22 cellular contexts compared by ENCODE assay signal in genomic region chr19:2777952-2778683, GRCh38. TPM values are rescaled to one million over a fixed set of nuclear protein-coding genes. Genes with fewer than 3 reads are reported as not detected.
A peak's percentile ranks its signal among the peaks of the same experiment; 100 is the strongest.
DNase-seq lines count a peak whose midpoint lies in the region; ATAC-seq and TF ChIP-seq lines count a peak whose summit lies in the region.
"Had no signal": no experiment of that assay in that cellular context is flagged by ENCODE, and none has a peak within 500 bp of the region (broad histone marks: within the 10 kb centered on the region; RNA-seq: fewer than 3 reads in every experiment).

No MANE protein-coding gene starts in this region.

- no peaks in the 10 kb centered on the region for H3K9me3 Mint-ChIP-seq in T-helper 2 cell treated with Interferon-gamma antibody and Interleukin-4, amounts not matched to agents 5 μg/mL and 100 μg/mL, for 36 hours
- no peaks in the 10 kb centered on the region for H3K9me3 Mint-ChIP-seq in CD4-positive, alpha-beta memory T cell
- H3K9me3 Mint-ChIP-seq in activated B cell treated with CpG ODN at 0.5 μM for 24 hours (no peaks in the 10 kb centered on the region), nephron progenitor cell (no peaks in the 10 kb centered on the region)
- H3K9me3 Mint-ChIP-seq: CD8-positive, alpha-beta memory T cell; neural progenitor cell had no signal

- H3K27me3 Mint-ChIP-seq in T-helper 2 cell treated with Interferon-gamma antibody and Interleukin-4, amounts not matched to agents 5 μg/mL and 100 μg/mL, for 36 hours (ENCODE audit: low read depth), result no peaks in the 10 kb centered on the region
- H3K27me3 Mint-ChIP-seq in CD4-positive, alpha-beta memory T cell, result no peaks in the 10 kb centered on the region
- H3K27me3 Mint-ChIP-seq in activated B cell treated with CpG ODN at 0.5 μM for 24 hours (no peaks in the 10 kb centered on the region), nephron progenitor cell (ENCODE audit: low read depth, poor library complexity) (peaks cover 4% of the 10 kb centered on the region)
- H3K27me3 Mint-ChIP-seq: CD8-positive, alpha-beta memory T cell; progenitor cell of endocrine pancreas had no signal

- CTCF ChIA-PET in CD4-positive, alpha-beta memory T cell (lab: Charles Lee; ENCODE audit: partially characterized antibody), result interaction anchor here (0.6 to 0.9 kb wide), 2 partner anchors 63 to 1233 kb away, joined by 3 to 4 read pairs; partner anchors contain the start of gene ZNF555
- CTCF ChIA-PET in activated B cell treated with CpG ODN at 0.5 μM for 24 hours (lab: Charles Lee), result no interaction called here

- TF ChIP-seq CTCF in activated B cell treated with CpG ODN at 0.5 μM for 24 hours (IDR thresholded peaks at IDR 0.05), result no peak
- TF ChIP-seq CTCF in nephron progenitor cell (IDR thresholded peaks at IDR 0.05), result no peak

- H3K4me3 Mint-ChIP-seq in T-helper 2 cell treated with Interferon-gamma antibody and Interleukin-4, amounts not matched to agents 5 μg/mL and 100 μg/mL, for 36 hours, result no peak overlapping the region
- H3K4me3 Mint-ChIP-seq in CD4-positive, alpha-beta memory T cell, result no peak overlapping the region
- no peak overlapping the region for H3K4me3 Mint-ChIP-seq in activated B cell treated with CpG ODN at 0.5 μM for 24 hours
- H3K4me3 Mint-ChIP-seq in nephron progenitor cell, result no peak overlapping the region
- H3K4me3 Mint-ChIP-seq: neural progenitor cell had no signal

- peaks cover 49% of the 10 kb centered on the region for H3K4me1 ChIP-seq in CD4-positive, alpha-beta memory T cell (ENCODE audit: insufficient read depth, low read length)
- H3K4me1 ChIP-seq: neural progenitor cell had no signal

- intact Hi-C loops in CD4-positive, alpha-beta memory T cell (cut with micrococcal nuclease), result no loop called here
- intact Hi-C loops in activated B cell treated with CpG ODN at 0.5 μM for 24 hours (cut with micrococcal nuclease) (no loop called here), posterior cingulate gyrus (cut with DNase I) (no loop called here)

- H3K36me3 ChIP-seq in CD4-positive, alpha-beta memory T cell (ENCODE audit: insufficient read depth, low read length), result no peaks in the 10 kb centered on the region
- H3K36me3 ChIP-seq: neural progenitor cell, Peyer's patch had no signal

- POLR2A ChIA-PET in CD4-positive, alpha-beta memory T cell (lab: Charles Lee; ENCODE audit: partially characterized antibody), result no interaction called here
- POLR2A ChIA-PET in activated B cell treated with CpG ODN at 0.5 μM for 24 hours (lab: Charles Lee), result interaction anchor here (0.6 kb wide), 2 partner anchors 39 to 340 kb away, joined by 5 to 11 read pairs; no protein-coding TSS in a partner anchor

- no peaks in the 10 kb centered on the region for H3K9me3 ChIP-seq in CD4-positive, alpha-beta memory T cell (ENCODE audit: control insufficient read depth in 1 of 2, low read length in 2 of 2)
- H3K9me3 ChIP-seq: gastroesophageal sphincter, lower lobe of right lung, Peyer's patch, upper lobe of left lung had no signal

- DNase-seq in T-helper 2 cell treated with Interferon-gamma antibody and Interleukin-4, amounts not matched to agents 5 μg/mL and 100 μg/mL, for 36 hours (ENCODE audit: low spot score), result no peak
- DNase-seq in T-helper 2 cell, result no peak
- DNase-seq in CD4-positive, alpha-beta memory T cell, result no peak
- no peak for DNase-seq in activated B cell treated with CpG ODN at 0.5 μM for 24 hours
- no peak for DNase-seq in nephron progenitor cell
- DNase-seq in posterior cingulate gyrus, result no peak
- DNase-seq: activated CD4-positive, alpha-beta T cell treated with anti-CD3 and anti-CD28 coated beads, Interleukin-2, amount 50 U/mL, for 4 hours; activated gamma-delta T cell; CD8-positive, alpha-beta memory T cell; KG1; lower lobe of right lung; NCI-H146; NCI-H510A; Peyer's patch; upper lobe of left lung had no signal

- H3K27ac ChIP-seq in CD4-positive, alpha-beta memory T cell (ENCODE audit: low read depth, low read length), result no peak overlapping the region
- H3K27ac ChIP-seq: 22Rv1, lower lobe of right lung, neural progenitor cell, Peyer's patch, upper lobe of left lung had no signal

- H3K4me3 ChIP-seq in CD4-positive, alpha-beta memory T cell (ENCODE audit: low read length in 2 of 2), result no peak overlapping the region
- H3K4me3 ChIP-seq: gastroesophageal sphincter, lower lobe of right lung, neural progenitor cell, Peyer's patch, upper lobe of left lung had no signal

- peak overlapping the region; percentile 26 for H3K27ac Mint-ChIP-seq in T-helper 2 cell treated with Interferon-gamma antibody and Interleukin-4, amounts not matched to agents 5 μg/mL and 100 μg/mL, for 36 hours
- peak overlapping the region in 6 of 7 donors; percentile 22 to 81 (median 51) for H3K27ac Mint-ChIP-seq in CD4-positive, alpha-beta memory T cell
- H3K27ac Mint-ChIP-seq in activated B cell treated with CpG ODN at 0.5 μM for 24 hours (peak overlapping the region; percentile 31), nephron progenitor cell (peak overlapping the region; percentile 45)
- H3K27ac Mint-ChIP-seq: neural progenitor cell, progenitor cell of endocrine pancreas had no signal

- peaks cover 40% of the 10 kb centered on the region for H3K4me1 Mint-ChIP-seq in T-helper 2 cell treated with Interferon-gamma antibody and Interleukin-4, amounts not matched to agents 5 μg/mL and 100 μg/mL, for 36 hours (ENCODE audit: low read depth)
- H3K4me1 Mint-ChIP-seq in CD4-positive, alpha-beta memory T cell, result peaks cover 27 to 65% (median 48%) of the 10 kb centered on the region in 4 donors
- H3K4me1 Mint-ChIP-seq in activated B cell treated with CpG ODN at 0.5 μM for 24 hours (peaks cover 62% of the 10 kb centered on the region), nephron progenitor cell (peaks cover 37% of the 10 kb centered on the region)

- ATAC-seq in activated B cell treated with CpG ODN at 0.5 μM for 24 hours (ENCODE audit: low read depth) (no peak), GM18907 (IDR thresholded peaks at IDR 0.05; ENCODE audit: unreplicated experiment) (no peak), GM19328 (IDR thresholded peaks at IDR 0.05; ENCODE audit: unreplicated experiment) (no peak)
- ATAC-seq: gastroesophageal sphincter, lower lobe of right lung had no signal

- peaks cover 19% of the 10 kb centered on the region for H3K36me3 Mint-ChIP-seq in T-helper 2 cell treated with Interferon-gamma antibody and Interleukin-4, amounts not matched to agents 5 μg/mL and 100 μg/mL, for 36 hours (ENCODE audit: low read depth)
- H3K36me3 Mint-ChIP-seq in CD4-positive, alpha-beta memory T cell, result peaks cover 0 to 14% of the 10 kb centered on the region in 2 donors
- peaks cover 20% of the 10 kb centered on the region for H3K36me3 Mint-ChIP-seq in activated B cell treated with CpG ODN at 0.5 μM for 24 hours (ENCODE audit: low read depth)
- H3K36me3 Mint-ChIP-seq in nephron progenitor cell (ENCODE audit: low read depth), result peaks cover 39% of the 10 kb centered on the region

- no peaks in the 10 kb centered on the region for H3K27me3 ChIP-seq in CD4-positive, alpha-beta memory T cell (ENCODE audit: insufficient read depth, low read length)
- H3K27me3 ChIP-seq: gastroesophageal sphincter, neural progenitor cell, Peyer's patch, upper lobe of left lung had no signal

RNA-seq across cellular contexts. Expression of gene SGTA, which starts 5.0 kb away (rescaled TPM):
- 10 to 100 TPM; 37.0 to 37.8 TPM for total RNA-seq in CD4-positive, alpha-beta memory T cell
- polyA plus RNA-seq in CD4-positive, alpha-beta memory T cell, result 10 to 100 TPM; 27.7 to 34.9 TPM
- 45.6 and 47.3 TPM in 2 replicates for total RNA-seq in activated B cell treated with CpG ODN at 0.5 μM for 24 hours

RNA-seq across cellular contexts. Expression of gene THOP1, which starts 7.2 kb away (rescaled TPM):
- 10 to 100 TPM; 25.4 to 26.1 TPM for total RNA-seq in CD4-positive, alpha-beta memory T cell
- 10 to 100 TPM; 21.6 to 31.9 TPM for polyA plus RNA-seq in CD4-positive, alpha-beta memory T cell
- 101 and 104 TPM in 2 replicates for total RNA-seq in activated B cell treated with CpG ODN at 0.5 μM for 24 hours

RNA-seq across cellular contexts. Expression of gene SLC39A3, which starts 38.3 kb away (rescaled TPM):
- total RNA-seq in CD4-positive, alpha-beta memory T cell, result 10 to 100 TPM; 18.2 to 19.1 TPM
- polyA plus RNA-seq in CD4-positive, alpha-beta memory T cell, result 10 to 100 TPM; 28.8 to 41.7 TPM
- 33.8 and 34.3 TPM in 2 replicates for total RNA-seq in activated B cell treated with CpG ODN at 0.5 μM for 24 hours

RNA-seq across cellular contexts. Expression of gene ZNF554, which starts 41.5 kb away (rescaled TPM):
- total RNA-seq in CD4-positive, alpha-beta memory T cell, result 10 to 100 TPM in 1 of 2 experiments, 1 to 10 TPM in 1; 9.1 to 10.5 TPM
- polyA plus RNA-seq in CD4-positive, alpha-beta memory T cell, result 1 to 10 TPM in 1 of 2 donors, under 1 TPM in 1; 0.72 to 5.1 TPM
- 2.7 and 3.1 TPM in 2 replicates for total RNA-seq in activated B cell treated with CpG ODN at 0.5 μM for 24 hours

RNA-seq across cellular contexts. Expression of gene DIRAS1, which starts 56.9 kb away (rescaled TPM):
- total RNA-seq in CD4-positive, alpha-beta memory T cell, result not detected
- not detected for polyA plus RNA-seq in CD4-positive, alpha-beta memory T cell
- 6.4 and 7.7 TPM in 2 replicates for total RNA-seq in activated B cell treated with CpG ODN at 0.5 μM for 24 hours
- total RNA-seq: HT1080 had no signal
- polyA plus RNA-seq: CD8-positive, alpha-beta memory T cell had no signal
